10 cellular contexts compared by ENCODE assay signal in genomic region chr17:82699551-82699950, GRCh38. TPM values are rescaled to one million over a fixed set of nuclear protein-coding genes. Genes with fewer than 3 reads are reported as not detected.
DNase-seq lines count a peak whose midpoint lies in the region; ATAC-seq, FAIRE-seq and TF ChIP-seq lines count a peak whose summit lies in the region.
"Had no signal": no experiment of that assay in that cellular context is flagged by ENCODE, and none has a peak within 500 bp of the region (broad histone marks: within the 10 kb centered on the region; RNA-seq: fewer than 3 reads in every experiment).

No MANE protein-coding gene starts in this region.

- TF ChIP-seq POLR2A in K562 (conservative IDR thresholded peaks at IDR 0.05), result no peak
- no peak for TF ChIP-seq POLR2A in vagina (IDR thresholded peaks at IDR 0.05)

- in situ Hi-C loops in K562 (cut with MboI), result no loop called here

- H3K9me1 ChIP-seq in K562 (ENCODE audit: control insufficient read depth, insufficient read depth, low read length), result peaks cover 3% of the 10 kb centered on the region

- H2AFZ ChIP-seq in K562 (ENCODE audit: low read depth, low read length), result no peak overlapping the region

- H3K4me2 ChIP-seq in K562 (ENCODE audit: insufficient read depth, low read length), result peak overlapping the region; percentile 80; the same call in 1 of the 2 replicates

- BruUV-seq in K562 (replicated peaks; lab: Mats Ljungman, UMichigan), result no TSS peak

- 0 out of 4 replicates have a peak overlapping the region, but pooled peaks of 1 of the 2 experiments have one; percentile 35 for H3K9ac ChIP-seq in K562 (ENCODE audit: insufficient read depth in 1 of 2, low read depth in 2 of 2, low read length in 2 of 2)

- no peak for TF ChIP-seq CTCF in heart right ventricle (IDR thresholded peaks at IDR 0.05)
- TF ChIP-seq CTCF in K562 (IDR thresholded peaks at IDR 0.05 in 2 of 3, conservative IDR thresholded peaks at IDR 0.05 in 1 of 3; ENCODE audit: insufficient read depth in 2 of 3, low read depth in 1 of 3, low read length in 3 of 3), result no peak
- TF ChIP-seq CTCF in vagina (IDR thresholded peaks at IDR 0.05), result no peak

- TF ChIP-seq RAD21 in K562 (CRISPR knock-in tag; conservative IDR thresholded peaks at IDR 0.05 in 1 of 2, IDR thresholded peaks at IDR 0.05 in 1 of 2), result no peak

- DNase-seq in heart right ventricle (no peak), Right ventricle myocardium inferior (ENCODE audit: missing footprints) (no peak), K562 (ENCODE audit: extremely low read depth in 1 of 4, low spot score in 3 of 4) (no peak), vagina (ENCODE audit: extremely low spot score in 2 of 2) (no peak), HCEC 1CT (no peak), GOT3 (lab: John Stamatoyannopoulos, UW) (no peak), NCI-H524 (lab: John Stamatoyannopoulos, UW) (no peak)
- DNase-seq: NCI-H1048 had no signal

- POLR2A ChIA-PET in K562 (lab: Yijun Ruan, JAX), result interaction anchor here (0.6 kb wide), 1 partner anchor 36 kb away, joined by 4 read pairs; the partner anchor contains the start of gene FN3K

- H3K9me3 ChIP-seq in heart right ventricle (peaks cover 0 to 10% (median 6%) of the 10 kb centered on the region in 11 donors), K562 (replicated peaks; ENCODE audit: control insufficient read depth, insufficient read depth, low read depth, low read length) (peaks cover 3% of the 10 kb centered on the region), muscle layer of duodenum (ENCODE audit: control insufficient read depth in 1 of 2, low read length in 2 of 2) (peaks cover 0 to 4% of the 10 kb centered on the region in 2 donors), vagina (no peaks in the 10 kb centered on the region)

- H4K20me1 ChIP-seq in K562 (replicated peaks; ENCODE audit: control insufficient read depth, insufficient read depth, low read length), result 0 out of 2 replicates have a peak, but pooled peaks cover 2% of the 10 kb centered on the region

- H3K4me1 ChIP-seq in heart right ventricle (peaks cover 4 to 20% (median 17%) of the 10 kb centered on the region in 9 donors), K562 (replicated peaks in 1 of 2; ENCODE audit: control insufficient read depth in 2 of 2, insufficient read depth in 2 of 2, low read length in 2 of 2) (peaks cover 0 to 53% of the 10 kb centered on the region in 2 experiments; a peak in 3 of 5 replicates), muscle layer of duodenum (ENCODE audit: control insufficient read depth in 1 of 2, insufficient read depth in 2 of 2, low read length in 2 of 2) (peaks cover 4 to 21% of the 10 kb centered on the region in 2 donors), vagina (peaks cover 32% of the 10 kb centered on the region)

- no peak for TF ChIP-seq EP300 in K562 (IDR thresholded peaks at IDR 0.05; ENCODE audit: low read length)

- WGBS in heart right ventricle, 2 donors, result 82 to 87% methylated on average over 13 of the region's 13 CpGs
- WGBS in K562 (ENCODE audit: insufficient coverage, low coverage, missing lambda C conversion rate), result 35% methylated on average over 13 of the region's 13 CpGs

- H3K27me3 ChIP-seq in heart right ventricle (peaks cover 0 to 15% (median 0%) of the 10 kb centered on the region in 7 donors), K562 (ENCODE audit: control insufficient read depth in 2 of 2, insufficient read depth in 2 of 2, low read length in 2 of 2) (peaks cover 0 to 7% of the 10 kb centered on the region in 2 experiments; a peak in 2 of 5 replicates), muscle layer of duodenum (ENCODE audit: low read depth, low read length) (no peaks in the 10 kb centered on the region), vagina (no peaks in the 10 kb centered on the region)

- peak overlapping the region in 8 of 10 donors; percentile 58 to 96 (median 76) for H3K4me3 ChIP-seq in heart right ventricle
- no peak overlapping the region for H3K4me3 ChIP-seq in K562
- H3K4me3 ChIP-seq in muscle layer of duodenum (ENCODE audit: low read depth in 1 of 2, low read length in 2 of 2), result peak overlapping the region; percentile 63 to 76
- H3K4me3 ChIP-seq in vagina, result peak overlapping the region; percentile 81 to 86

- H3K36me3 ChIP-seq in heart right ventricle, result no peaks in the 10 kb centered on the region
- H3K36me3 ChIP-seq in K562 (ENCODE audit: control insufficient read depth, insufficient read depth, low read length), result no peaks in the 10 kb centered on the region
- H3K36me3 ChIP-seq in muscle layer of duodenum (ENCODE audit: control insufficient read depth in 1 of 2, insufficient read depth in 2 of 2, low read length in 2 of 2), result peaks cover 0 to 3% of the 10 kb centered on the region in 2 donors
- H3K36me3 ChIP-seq in vagina, result no peaks in the 10 kb centered on the region

- no peaks in the 10 kb centered on the region for H3K79me2 ChIP-seq in K562 (ENCODE audit: control insufficient read depth, insufficient read depth, low read length)

- ATAC-seq in heart right ventricle, result no peak
- no peak for ATAC-seq in Right ventricle myocardium inferior
- no peak for ATAC-seq in K562

- intact Hi-C loops in heart right ventricle (cut with DNase I) (no loop called here), Right ventricle myocardium inferior (cut with DNase I) (loop anchor here (5.0 kb wide), 1 partner anchor 52 kb away; the partner anchor contains the start of gene WDR45B), K562 (cut with micrococcal nuclease) (no loop called here), vagina (cut with DNase I) (no loop called here)

- no peak for FAIRE-seq in K562 (lab: Jason Lieb, UNC)

- no peak overlapping the region for H3K27ac ChIP-seq in heart right ventricle
- H3K27ac ChIP-seq in K562 (ENCODE audit: extremely low read depth, low read depth, low read length), result no peak overlapping the region
- H3K27ac ChIP-seq in muscle layer of duodenum (ENCODE audit: low read length), result no peak overlapping the region
- no peak overlapping the region for H3K27ac ChIP-seq in vagina
- H3K27ac ChIP-seq: epithelial cell of prostate had no signal

- CTCF ChIA-PET in K562 (lab: Yijun Ruan, JAX; ENCODE audit: low intra/inter-chr PET ratio), result no interaction called here

RNA-seq across cellular contexts. Expression of gene RAB40B, which starts 1.1 kb away (rescaled TPM):
- 10 to 100 TPM; 16.9 to 42.4 (median 21.7) TPM for total RNA-seq in heart right ventricle
- polyA plus RNA-seq in heart right ventricle, result 10 to 100 TPM in 1 of 2 donors, 1 to 10 TPM in 1; 8.0 to 16.5 TPM
- 19.9 TPM for total RNA-seq in Right ventricle myocardium inferior
- 4.8 and 7.6 TPM in 2 replicates for total RNA-seq in K562 (2011; cell fraction: chromatin; rRNA removed; ENCODE audit: low replicate concordance)
- total RNA-seq in K562 (2011; cell fraction: nucleolus; rRNA removed), result 3.3 and 3.8 TPM in 2 replicates
- total RNA-seq in K562 (2011; cell fraction: nucleoplasm; rRNA removed), result 1.7 and 5.0 TPM in 2 replicates
- total RNA-seq in K562 (2014; rRNA removed), result 2.0 and 6.2 TPM in 2 replicates
- total RNA-seq in K562 (2014; rRNA removed; fragmentation: Illumina TruSeq; extraction: Trizol), result 0.99 and 1.1 TPM in 2 replicates
- total RNA-seq in K562 (2015; rRNA removed; fragmentation: Illumina TruSeq; extraction: Trizol), result 0.64 and 1.2 TPM in 2 replicates
- 3.6 and 3.8 TPM in 2 replicates for total RNA-seq in K562 (2021)
- 2.5 and 2.7 TPM in 2 replicates for polyA plus RNA-seq in K562 (2011; rRNA removed)
- polyA plus RNA-seq in K562 (2011; cell fraction: cytosol; rRNA removed), result 4.3 and 9.2 TPM in 2 replicates
- polyA plus RNA-seq in K562 (2011; cell fraction: nucleus; rRNA removed), result 3.6 and 6.3 TPM in 2 replicates
- polyA plus RNA-seq in K562 (2012), result 3.7 and 4.9 TPM in 2 replicates
- 1.4 and 3.2 TPM in 2 replicates for polyA plus RNA-seq in K562 (2014; fragmentation: Illumina TruSeq; extraction: Trizol)
- polyA plus RNA-seq in K562 (2014; fragmentation: Nextera tagmentation; extraction: Ambion mirVana), result under 1 TPM; 0.13 to 0.38 TPM
- polyA plus RNA-seq in K562 (2014; rRNA removed), result 3.2 and 4.6 TPM in 2 replicates
- polyA minus RNA-seq in K562 (2011; rRNA and poly(A)+ RNA removed), result 0.56 and 0.60 TPM in 2 replicates
- 1.2 and 3.5 TPM in 2 replicates for polyA minus RNA-seq in K562 (2011; cell fraction: cytosol; rRNA and poly(A)+ RNA removed)
- polyA minus RNA-seq in K562 (2011; cell fraction: nucleus; rRNA and poly(A)+ RNA removed), result 1.9 and 2.1 TPM in 2 replicates
- 29.2 TPM for total RNA-seq in vagina

RNA-seq across cellular contexts. Expression of gene FN3KRP, which starts 17.0 kb away (rescaled TPM):
- total RNA-seq in heart right ventricle, result 10 to 100 TPM; 10.3 to 18.7 (median 14.7) TPM
- polyA plus RNA-seq in heart right ventricle, result 10 to 100 TPM; 15.4 to 21.5 TPM
- total RNA-seq in Right ventricle myocardium inferior, result 13.0 TPM
- total RNA-seq in K562 (2011; cell fraction: chromatin; rRNA removed; ENCODE audit: low replicate concordance), result 33.2 and 69.9 TPM in 2 replicates
- 27.5 and 33.9 TPM in 2 replicates for total RNA-seq in K562 (2011; cell fraction: nucleolus; rRNA removed)
- 30.4 and 32.0 TPM in 2 replicates for total RNA-seq in K562 (2011; cell fraction: nucleoplasm; rRNA removed)
- 26.2 and 29.8 TPM in 2 replicates for total RNA-seq in K562 (2014; rRNA removed)
- 18.0 and 21.1 TPM in 2 replicates for total RNA-seq in K562 (2014; rRNA removed; fragmentation: Illumina TruSeq; extraction: Trizol)
- 23.5 and 24.9 TPM in 2 replicates for total RNA-seq in K562 (2015; rRNA removed; fragmentation: Illumina TruSeq; extraction: Trizol)
- total RNA-seq in K562 (2021), result 28.1 and 32.1 TPM in 2 replicates
- 21.7 and 25.8 TPM in 2 replicates for polyA plus RNA-seq in K562 (2011; rRNA removed)
- 19.4 and 22.5 TPM in 2 replicates for polyA plus RNA-seq in K562 (2011; cell fraction: cytosol; rRNA removed)
- 25.5 and 28.4 TPM in 2 replicates for polyA plus RNA-seq in K562 (2011; cell fraction: nucleus; rRNA removed)
- polyA plus RNA-seq in K562 (2012), result 44.5 and 51.0 TPM in 2 replicates
- 31.0 and 34.7 TPM in 2 replicates for polyA plus RNA-seq in K562 (2014; fragmentation: Illumina TruSeq; extraction: Trizol)
- polyA plus RNA-seq in K562 (2014; fragmentation: Nextera tagmentation; extraction: Ambion mirVana), result 1 to 10 TPM; 2.0 to 4.4 TPM
- 26.1 and 29.1 TPM in 2 replicates for polyA plus RNA-seq in K562 (2014; rRNA removed)
- polyA minus RNA-seq in K562 (2011; rRNA and poly(A)+ RNA removed), result 10.9 and 11.3 TPM in 2 replicates
- polyA minus RNA-seq in K562 (2011; cell fraction: cytosol; rRNA and poly(A)+ RNA removed), result 10.4 and 15.7 TPM in 2 replicates
- polyA minus RNA-seq in K562 (2011; cell fraction: nucleus; rRNA and poly(A)+ RNA removed), result 4.4 and 7.1 TPM in 2 replicates
- total RNA-seq in vagina, result 10.6 TPM

RNA-seq across cellular contexts. Expression of gene FN3K, which starts 35.9 kb away (rescaled TPM):
- total RNA-seq in heart right ventricle (100 to 1,000 TPM in 3 of 10 donors, 10 to 100 TPM in 7; 72.4 to 115 (median 92.4) TPM), Right ventricle myocardium inferior (78.3 TPM), K562 (2014; rRNA removed) (6.3 and 6.6 TPM in 2 replicates), K562 (2014; rRNA removed; fragmentation: Illumina TruSeq; extraction: Trizol) (1.3 and 1.4 TPM in 2 replicates), K562 (2015; rRNA removed; fragmentation: Illumina TruSeq; extraction: Trizol) (3.6 TPM in 2 replicates), K562 (2021) (20.0 and 22.7 TPM in 2 replicates), vagina (5.9 TPM)
- polyA plus RNA-seq in heart right ventricle (10 to 100 TPM; 48.4 to 93.1 TPM), K562 (2011; rRNA removed) (3.8 and 6.1 TPM in 2 replicates), K562 (2014; fragmentation: Illumina TruSeq; extraction: Trizol) (8.6 and 10.6 TPM in 2 replicates), K562 (2014; fragmentation: Nextera tagmentation; extraction: Ambion mirVana) (under 1 TPM; 0.08 to 0.11 TPM), K562 (2014; rRNA removed) (7.9 and 10.0 TPM in 2 replicates)
- total RNA-seq in K562 (2011; cell fraction: chromatin; rRNA removed; ENCODE audit: low replicate concordance), result 37.1 and 44.4 TPM in 2 replicates
- total RNA-seq in K562 (2011; cell fraction: nucleolus; rRNA removed), result 20.8 and 23.0 TPM in 2 replicates
- total RNA-seq in K562 (2011; cell fraction: nucleoplasm; rRNA removed), result 22.2 and 22.9 TPM in 2 replicates
- 2.0 and 2.3 TPM in 2 replicates for polyA plus RNA-seq in K562 (2011; cell fraction: cytosol; rRNA removed)
- 14.3 and 19.9 TPM in 2 replicates for polyA plus RNA-seq in K562 (2011; cell fraction: nucleus; rRNA removed)
- polyA plus RNA-seq in K562 (2012), result 22.1 and 24.7 TPM in 2 replicates
- 3.8 and 5.8 TPM in 2 replicates for polyA minus RNA-seq in K562 (2011; rRNA and poly(A)+ RNA removed)
- 10.5 and 19.6 TPM in 2 replicates for polyA minus RNA-seq in K562 (2011; cell fraction: cytosol; rRNA and poly(A)+ RNA removed)
- 6.9 and 14.9 TPM in 2 replicates for polyA minus RNA-seq in K562 (2011; cell fraction: nucleus; rRNA and poly(A)+ RNA removed)

RNA-seq across cellular contexts. Expression of gene WDR45B, which starts 51.3 kb away (rescaled TPM):
- total RNA-seq in heart right ventricle (10 to 100 TPM; 33.0 to 45.5 (median 39.7) TPM), Right ventricle myocardium inferior (38.0 TPM), K562 (2014; rRNA removed) (30.6 and 36.8 TPM in 2 replicates), K562 (2014; rRNA removed; fragmentation: Illumina TruSeq; extraction: Trizol) (27.9 and 30.0 TPM in 2 replicates), K562 (2015; rRNA removed; fragmentation: Illumina TruSeq; extraction: Trizol) (35.2 and 35.9 TPM in 2 replicates), K562 (2021) (35.8 and 38.3 TPM in 2 replicates), vagina (86.4 TPM)
- polyA plus RNA-seq in heart right ventricle (10 to 100 TPM; 23.3 to 43.8 TPM), K562 (2011; rRNA removed) (74.4 and 75.8 TPM in 2 replicates), K562 (2014; fragmentation: Illumina TruSeq; extraction: Trizol) (39.2 and 40.0 TPM in 2 replicates), K562 (2014; fragmentation: Nextera tagmentation; extraction: Ambion mirVana) (1 to 10 TPM in 1 of 2 experiments, under 1 TPM in 1; 0.72 to 1.9 TPM), K562 (2014; rRNA removed) (43.1 and 46.1 TPM in 2 replicates)
- 83.1 and 109 TPM in 2 replicates for total RNA-seq in K562 (2011; cell fraction: chromatin; rRNA removed; ENCODE audit: low replicate concordance)
- total RNA-seq in K562 (2011; cell fraction: nucleolus; rRNA removed), result 50.1 and 60.7 TPM in 2 replicates
- total RNA-seq in K562 (2011; cell fraction: nucleoplasm; rRNA removed), result 83.7 and 86.3 TPM in 2 replicates
- polyA plus RNA-seq in K562 (2011; cell fraction: cytosol; rRNA removed), result 58.3 and 60.5 TPM in 2 replicates
- polyA plus RNA-seq in K562 (2011; cell fraction: nucleus; rRNA removed), result 106 and 133 TPM in 2 replicates
- 38.1 and 40.3 TPM in 2 replicates for polyA plus RNA-seq in K562 (2012)
- 37.0 and 42.6 TPM in 2 replicates for polyA minus RNA-seq in K562 (2011; rRNA and poly(A)+ RNA removed)
- polyA minus RNA-seq in K562 (2011; cell fraction: cytosol; rRNA and poly(A)+ RNA removed), result 28.9 and 36.0 TPM in 2 replicates
- polyA minus RNA-seq in K562 (2011; cell fraction: nucleus; rRNA and poly(A)+ RNA removed), result 29.6 and 30.9 TPM in 2 replicates

RNA-seq across cellular contexts. Expression of gene TBCD, which starts 52.3 kb away (rescaled TPM):
- total RNA-seq in heart right ventricle, result 10 to 100 TPM; 41.3 to 79.0 (median 49.6) TPM
- polyA plus RNA-seq in heart right ventricle, result 100 to 1,000 TPM in 1 of 2 donors, 10 to 100 TPM in 1; 89.8 to 107 TPM
- total RNA-seq in Right ventricle myocardium inferior, result 43.4 TPM
- 239 and 410 TPM in 2 replicates for total RNA-seq in K562 (2011; cell fraction: chromatin; rRNA removed; ENCODE audit: low replicate concordance)
- 169 and 192 TPM in 2 replicates for total RNA-seq in K562 (2011; cell fraction: nucleolus; rRNA removed)
- total RNA-seq in K562 (2011; cell fraction: nucleoplasm; rRNA removed), result 154 and 170 TPM in 2 replicates
- total RNA-seq in K562 (2014; rRNA removed), result 29.8 and 47.3 TPM in 2 replicates
- 18.7 and 23.6 TPM in 2 replicates for total RNA-seq in K562 (2014; rRNA removed; fragmentation: Illumina TruSeq; extraction: Trizol)
- total RNA-seq in K562 (2015; rRNA removed; fragmentation: Illumina TruSeq; extraction: Trizol), result 26.0 and 27.1 TPM in 2 replicates
- total RNA-seq in K562 (2021), result 98.3 and 98.5 TPM in 2 replicates
- 28.0 and 45.4 TPM in 2 replicates for polyA plus RNA-seq in K562 (2011; rRNA removed)
- 46.1 and 77.8 TPM in 2 replicates for polyA plus RNA-seq in K562 (2011; cell fraction: cytosol; rRNA removed)
- 191 and 272 TPM in 2 replicates for polyA plus RNA-seq in K562 (2011; cell fraction: nucleus; rRNA removed)
- 79.2 and 88.0 TPM in 2 replicates for polyA plus RNA-seq in K562 (2012)
- 36.5 and 40.9 TPM in 2 replicates for polyA plus RNA-seq in K562 (2014; fragmentation: Illumina TruSeq; extraction: Trizol)
- 10 to 100 TPM in 1 of 2 experiments, 1 to 10 TPM in 1; 8.9 to 20.2 TPM for polyA plus RNA-seq in K562 (2014; fragmentation: Nextera tagmentation; extraction: Ambion mirVana)
- polyA plus RNA-seq in K562 (2014; rRNA removed), result 42.3 and 50.3 TPM in 2 replicates
- polyA minus RNA-seq in K562 (2011; rRNA and poly(A)+ RNA removed), result 41.7 and 49.7 TPM in 2 replicates
- polyA minus RNA-seq in K562 (2011; cell fraction: cytosol; rRNA and poly(A)+ RNA removed), result 67.8 and 69.4 TPM in 2 replicates
- polyA minus RNA-seq in K562 (2011; cell fraction: nucleus; rRNA and poly(A)+ RNA removed), result 54.7 and 67.0 TPM in 2 replicates
- 79.3 TPM for total RNA-seq in vagina
